1 cellular context compared by ENCODE assay signal in genomic region chr12:95545303-95545702, GRCh38.
TF ChIP-seq lines count a peak whose summit lies in the region.

No MANE protein-coding gene starts in this region.

TF ChIP-seq in WTC11, 78 proteins besides CTCF, POLR2A, EP300 and RAD21 (continued from another document):
- TF ChIP-seq ZNF532 (CRISPR knock-in tag; IDR thresholded peaks at IDR 0.05; ENCODE audit: borderline replicate concordance), result no peak
- no peak for TF ChIP-seq TP53 (CRISPR knock-in tag; IDR thresholded peaks at IDR 0.05)
- TF ChIP-seq SMAD3 (CRISPR knock-in tag; IDR thresholded peaks at IDR 0.05; ENCODE audit: borderline replicate concordance), result no peak
- no peak for TF ChIP-seq SMAD4 (CRISPR knock-in tag; IDR thresholded peaks at IDR 0.05)
- TF ChIP-seq NFYB (CRISPR knock-in tag; conservative IDR thresholded peaks at IDR 0.05; ENCODE audit: low read depth), result no peak
